Comparison of ENCODE assay signal across 16 cellular contexts in the genomic region with DNA sequence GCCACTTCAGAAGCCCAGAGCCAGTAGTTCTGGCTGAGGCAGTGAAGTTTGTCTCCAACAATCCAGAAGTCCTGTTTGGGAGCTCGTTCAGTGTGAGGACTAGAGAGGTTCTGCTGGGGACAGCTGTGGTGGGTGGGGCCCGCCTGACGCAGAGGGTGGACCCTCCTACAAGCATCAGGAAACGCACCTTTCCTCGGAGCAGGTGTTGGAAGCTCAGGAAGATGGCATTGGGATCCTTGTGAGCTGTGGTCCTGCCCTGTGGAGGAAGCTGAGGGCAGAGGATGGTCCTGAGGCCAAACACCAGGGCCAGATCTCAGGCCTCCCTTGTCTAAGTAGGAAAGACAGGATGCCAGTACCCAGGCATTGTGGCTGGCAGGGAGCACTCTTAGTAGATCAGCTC. TPM values are rescaled to one million over a fixed set of nuclear protein-coding genes. Genes with fewer than 3 reads are reported as not detected.
"Had no signal": no experiment of that assay in that cellular context is flagged by ENCODE, and none has a peak within 500 bp of the region (broad histone marks: within the 10 kb centered on the region; RNA-seq: fewer than 3 reads in every experiment).

No MANE protein-coding gene starts in this region.

- H3K4me3 ChIP-seq: esophagus muscularis mucosa, psoas muscle, right lobe of liver, smooth muscle cell, suprapubic skin, thyroid gland had no signal

- H3K27me3 ChIP-seq: right lobe of liver, suprapubic skin, thyroid gland had no signal

- H3K27ac ChIP-seq: epithelial cell of prostate, psoas muscle, right lobe of liver, suprapubic skin, thyroid gland had no signal

- DNase-seq: effector memory CD4-positive, alpha-beta T cell; immature natural killer cell; psoas muscle; retina; right lobe of liver; stimulated activated CD4-positive, alpha-beta T cell treated with anti-CD3 and anti-CD28 coated beads, Interleukin-4, amount 100 ng/mL, for 1 hour; stimulated activated CD8-positive, alpha-beta memory T cell treated with anti-CD3 and anti-CD28 coated beads, Interleukin-4, amount 100 ng/mL, for 48 hours; stimulated activated naive CD8-positive, alpha-beta T cell treated with anti-CD3 and anti-CD28 coated beads, Interleukin-15, Interleukin-2, amounts not matched to agents 100 U/mL and 50 U/mL, for 24 hours had no signal

- ATAC-seq: natural killer cell treated with Interleukin-12 subunit alpha and Interleukin-12 subunit beta and Interleukin-15 and Interleukin-18, amount 100 ng/mL, for 72 hours; psoas muscle; right lobe of liver; stimulated activated effector memory CD8-positive, alpha-beta T cell treated with anti-CD3 and anti-CD28 coated beads, Interleukin-12 subunit alpha, Interleukin-12 subunit beta, amount 100 ng/mL, for 72 hours; stimulated activated naive CD8-positive, alpha-beta T cell treated with anti-CD3 and anti-CD28 coated beads, Interleukin-15, Interleukin-2, amounts not matched to agents 100 U/mL and 50 U/mL, for 24 hours had no signal

- H3K9me3 ChIP-seq: esophagus muscularis mucosa, psoas muscle, right lobe of liver, suprapubic skin, thyroid gland had no signal

- H3K4me2 ChIP-seq: smooth muscle cell had no signal

RNA-seq across cellular contexts. Expression of gene THPO, which starts 5.1 kb away (rescaled TPM):
- total RNA-seq: myocyte; natural killer cell treated with Interleukin-12 subunit alpha and Interleukin-12 subunit beta and Interleukin-15 and Interleukin-18, amount 100 ng/mL, for 72 hours; smooth muscle cell had no signal
- polyA plus RNA-seq: immature natural killer cell had no signal

RNA-seq across cellular contexts. Expression of gene CHRD, which starts 6.9 kb away (rescaled TPM):
- total RNA-seq: natural killer cell treated with Interleukin-12 subunit alpha and Interleukin-12 subunit beta and Interleukin-15 and Interleukin-18, amount 100 ng/mL, for 72 hours had no signal
- polyA plus RNA-seq: immature natural killer cell had no signal
